In genomic region chr16:80296034-80296433, GRCh38 we compare ENCODE assay signal across 1 cellular context.
TF ChIP-seq lines count a peak whose summit lies in the region.

No MANE protein-coding gene starts in this region.

TF ChIP-seq in HepG2, 621 proteins besides CTCF, POLR2A, EP300 and RAD21 (continued from another document):
- TF ChIP-seq FOXP1 (IDR thresholded peaks at IDR 0.05), result peak; percentile 91; the same call in 1 of the 2 replicates
- no peak for TF ChIP-seq FOXP1 (CRISPR knock-in tag; IDR thresholded peaks at IDR 0.05)
